24 cellular contexts compared by ENCODE assay signal in genomic region chr3:23835087-23835486, GRCh38. TPM values are rescaled to one million over a fixed set of nuclear protein-coding genes. Genes with fewer than 3 reads are reported as not detected.
DNase-seq lines count a peak whose midpoint lies in the region; ATAC-seq and TF ChIP-seq lines count a peak whose summit lies in the region.
"Had no signal": no experiment of that assay in that cellular context is flagged by ENCODE, and none has a peak within 500 bp of the region (broad histone marks: within the 10 kb centered on the region; RNA-seq: fewer than 3 reads in every experiment).

No MANE protein-coding gene starts in this region.

- H3K27me3 ChIP-seq in Karpas-422 (ENCODE audit: low read length), result no peaks in the 10 kb centered on the region
- H3K27me3 ChIP-seq in transverse colon, result no peaks in the 10 kb centered on the region
- H3K27me3 ChIP-seq: BE2C, SJSA1 had no signal

- no peaks in the 10 kb centered on the region for H3K36me3 Mint-ChIP-seq in stimulated activated naive CD8-positive, alpha-beta T cell treated with anti-CD3 and anti-CD28 coated beads, Interleukin-15, Interleukin-2, amounts not matched to agents 100 ng/mL and 50 ng/mL, for 24 hours (ENCODE audit: low read depth)
- peaks cover 11% of the 10 kb centered on the region for H3K36me3 Mint-ChIP-seq in nephron progenitor cell (ENCODE audit: low read depth)
- H3K36me3 Mint-ChIP-seq: CD4-positive, CD25-positive, alpha-beta regulatory T cell had no signal

- TF ChIP-seq CTCF in nephron progenitor cell (IDR thresholded peaks at IDR 0.05), result no peak
- no peak for TF ChIP-seq CTCF in transverse colon (IDR thresholded peaks at IDR 0.05)

- H3K27me3 Mint-ChIP-seq in stimulated activated naive CD8-positive, alpha-beta T cell treated with anti-CD3 and anti-CD28 coated beads, Interleukin-15, Interleukin-2, amounts not matched to agents 100 ng/mL and 50 ng/mL, for 24 hours, result no peaks in the 10 kb centered on the region
- H3K27me3 Mint-ChIP-seq in nephron progenitor cell (ENCODE audit: low read depth, poor library complexity), result no peaks in the 10 kb centered on the region
- H3K27me3 Mint-ChIP-seq: CD4-positive, CD25-positive, alpha-beta regulatory T cell; IgD-negative memory B cell had no signal

- H3K79me2 ChIP-seq in Karpas-422 (ENCODE audit: low read length), result peaks cover 99% of the 10 kb centered on the region

- no peak for TF ChIP-seq EP300 in transverse colon (IDR thresholded peaks at IDR 0.05; ENCODE audit: low read depth)

- no peak for ATAC-seq in stimulated activated naive CD8-positive, alpha-beta T cell treated with anti-CD3 and anti-CD28 coated beads, Interleukin-15, Interleukin-2, amounts not matched to agents 100 U/mL and 50 U/mL, for 24 hours
- no peak for ATAC-seq in GM19324 (IDR thresholded peaks at IDR 0.05; ENCODE audit: low FRiP score, unreplicated experiment)

- intact Hi-C loops in transverse colon (cut with DNase I; ENCODE audit: low total_unique reads), result no loop called here

- peaks cover 17% of the 10 kb centered on the region; the same call in 1 of the 2 replicates for H3K36me3 ChIP-seq in Karpas-422 (ENCODE audit: insufficient read depth, low read length)
- no peaks in the 10 kb centered on the region for H3K36me3 ChIP-seq in transverse colon
- H3K36me3 ChIP-seq: BE2C, HAP-1, SJSA1 had no signal

- H3K9me3 ChIP-seq in Karpas-422 (ENCODE audit: low read length) (no peaks in the 10 kb centered on the region), transverse colon (no peaks in the 10 kb centered on the region)
- H3K9me3 ChIP-seq: BE2C, HAP-1, SJSA1 had no signal

- 100% methylated on average over 2 of the region's 2 CpGs for WGBS in transverse colon (ENCODE audit: low coverage in 1 of 2), 2 donors

- H3K27ac ChIP-seq in Karpas-422 (ENCODE audit: low read length), result peak overlapping the region; percentile 35; the same call in 1 of the 2 replicates
- no peak overlapping the region for H3K27ac ChIP-seq in transverse colon
- H3K27ac ChIP-seq: HL-60, PC-9, SJSA1 had no signal

- peaks cover 53% of the 10 kb centered on the region for H3K4me1 ChIP-seq in Karpas-422 (ENCODE audit: low read length)
- peaks cover 0 to 41% (median 15%) of the 10 kb centered on the region in 4 donors for H3K4me1 ChIP-seq in transverse colon
- H3K4me1 ChIP-seq: BE2C, SJSA1 had no signal

- no peak overlapping the region for H3K4me2 ChIP-seq in Karpas-422 (ENCODE audit: low read depth, low read length, poor library complexity, severe bottlenecking)
- H3K4me2 ChIP-seq: PC-9 had no signal

- H3K27ac Mint-ChIP-seq in stimulated activated naive CD8-positive, alpha-beta T cell treated with anti-CD3 and anti-CD28 coated beads, Interleukin-15, Interleukin-2, amounts not matched to agents 100 ng/mL and 50 ng/mL, for 24 hours, result peak overlapping the region; percentile 14
- peak overlapping the region; percentile 40 for H3K27ac Mint-ChIP-seq in nephron progenitor cell
- H3K27ac Mint-ChIP-seq: IgD-negative memory B cell had no signal

- H2AFZ ChIP-seq in Karpas-422 (ENCODE audit: low read length), result no peak overlapping the region
- H2AFZ ChIP-seq: PC-9 had no signal

- H3K4me3 Mint-ChIP-seq in stimulated activated naive CD8-positive, alpha-beta T cell treated with anti-CD3 and anti-CD28 coated beads, Interleukin-15, Interleukin-2, amounts not matched to agents 100 ng/mL and 50 ng/mL, for 24 hours, result no peak overlapping the region
- no peak overlapping the region for H3K4me3 Mint-ChIP-seq in nephron progenitor cell
- H3K4me3 Mint-ChIP-seq: CD4-positive, CD25-positive, alpha-beta regulatory T cell had no signal

- H3K9me2 ChIP-seq in Karpas-422 (replicated peaks; ENCODE audit: insufficient read depth, low read length), result no peaks in the 10 kb centered on the region

- peaks cover 2% of the 10 kb centered on the region; the same call in 1 of the 2 replicates for H4K20me1 ChIP-seq in Karpas-422 (ENCODE audit: insufficient read depth, low read depth, low read length)

- H3K9ac ChIP-seq in Karpas-422 (ENCODE audit: low read length), result no peak overlapping the region

- in situ Hi-C loops in transverse colon (cut with MboI; ENCODE audit: low pct_ligation_motif_present in 1 of 4, low pct_unique_long_range_greater_than_20kb in 1 of 4, low sequenced_read_pairs in 3 of 4), result no loop called here

- H3K4me3 ChIP-seq in Karpas-422 (ENCODE audit: low read length) (no peak overlapping the region), transverse colon (no peak overlapping the region)
- H3K4me3 ChIP-seq: HAP-1, PC-9, SJSA1 had no signal

- H3K9me3 Mint-ChIP-seq in stimulated activated naive CD8-positive, alpha-beta T cell treated with anti-CD3 and anti-CD28 coated beads, Interleukin-15, Interleukin-2, amounts not matched to agents 100 ng/mL and 50 ng/mL, for 24 hours, result no peaks in the 10 kb centered on the region
- H3K9me3 Mint-ChIP-seq in nephron progenitor cell, result no peaks in the 10 kb centered on the region
- H3K9me3 Mint-ChIP-seq: CD4-positive, CD25-positive, alpha-beta regulatory T cell; IgD-negative memory B cell had no signal

- TF ChIP-seq POLR2A in transverse colon (IDR thresholded peaks at IDR 0.05), result no peak

- no peak for DNase-seq in stimulated activated naive CD8-positive, alpha-beta T cell treated with anti-CD3 and anti-CD28 coated beads, Interleukin-15, Interleukin-2, amounts not matched to agents 100 U/mL and 50 U/mL, for 24 hours
- no peak for DNase-seq in Karpas-422
- no peak for DNase-seq in nephron progenitor cell
- DNase-seq in transverse colon, result no peak
- no peak for DNase-seq in NCI-H2107 treated with DMSO at 0.1 percent for 48 hours (lab: John Stamatoyannopoulos, UW; ENCODE audit: unreplicated experiment)
- DNase-seq: 8988T; ACHN; BE2C; CD4-positive, CD25-positive, alpha-beta regulatory T cell; NCI-H1092 treated with DMSO at 0.1 percent for 48 hours; NCI-H1436; NCI-H187; NCI-H2081 treated with DMSO at 0.1 percent for 48 hours; NCI-H2171 treated with DMSO at 0.1 percent for 48 hours; NCI-H345; NCI-H524; NCI-H748 treated with DMSO at 0.1 percent for 48 hours; PC-9 had no signal

- H3K4me1 Mint-ChIP-seq in stimulated activated naive CD8-positive, alpha-beta T cell treated with anti-CD3 and anti-CD28 coated beads, Interleukin-15, Interleukin-2, amounts not matched to agents 100 ng/mL and 50 ng/mL, for 24 hours (ENCODE audit: low read depth), result peaks cover 63% of the 10 kb centered on the region
- peaks cover 49% of the 10 kb centered on the region for H3K4me1 Mint-ChIP-seq in nephron progenitor cell

RNA-seq across cellular contexts. Expression of gene UBE2E1, which starts 29.3 kb away (rescaled TPM):
- total RNA-seq in Karpas-422 (2014; rRNA removed; shearing (Covaris generic); ENCODE audit: low replicate concordance), result 104 and 200 TPM in 2 replicates
- total RNA-seq in transverse colon, result 100 to 1,000 TPM in 1 of 4 donors, 10 to 100 TPM in 3; 62.0 to 109 (median 76.9) TPM
